1 cellular context compared by ENCODE assay signal in the genomic region with DNA sequence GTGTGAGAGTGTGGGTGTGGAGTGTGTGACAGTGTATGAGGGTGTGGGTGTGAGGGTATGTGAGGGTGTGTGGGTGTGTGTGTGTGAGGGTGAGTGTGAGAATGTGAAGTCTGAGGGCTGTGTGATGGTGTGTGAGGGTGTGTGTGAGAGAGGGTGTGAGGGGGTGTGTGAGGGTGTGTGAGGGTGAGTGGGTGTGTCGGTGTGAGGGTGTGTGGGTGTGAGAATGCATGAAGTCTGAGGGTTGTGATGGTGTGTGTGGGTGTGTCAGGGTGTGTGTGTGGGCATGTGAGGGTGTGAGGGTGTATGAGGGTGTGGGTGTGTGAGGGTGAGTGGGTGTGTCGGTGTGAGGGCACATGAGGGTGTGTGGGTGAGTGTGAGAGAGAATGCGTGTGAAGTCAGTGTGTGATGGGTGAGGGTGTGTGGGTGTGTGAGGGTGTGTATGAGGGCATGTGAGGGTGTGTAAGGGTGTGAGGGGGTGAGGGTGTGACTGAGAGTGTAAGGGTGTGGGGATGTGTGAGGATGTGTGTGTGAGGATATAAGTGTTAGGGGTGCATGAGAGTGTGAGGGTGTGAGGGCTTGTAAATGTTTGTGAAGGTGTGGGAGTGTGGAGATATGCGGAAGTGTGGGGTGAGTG.
TF ChIP-seq lines count a peak whose summit lies in the region.

No MANE protein-coding gene starts in this region.

TF ChIP-seq in H1, 55 proteins besides CTCF, POLR2A, EP300 and RAD21:
- no peak for TF ChIP-seq SIN3A (conservative IDR thresholded peaks at IDR 0.05 in 1 of 2, IDR thresholded peaks at IDR 0.05 in 1 of 2; ENCODE audit: low read depth in 1 of 2, low read length in 2 of 2)
- no peak for TF ChIP-seq BRCA1 (IDR thresholded peaks at IDR 0.05; ENCODE audit: low read depth, low read length)
- no peak for TF ChIP-seq POU5F1 (IDR thresholded peaks at IDR 0.05; ENCODE audit: low read depth, low read length)
- no peak for TF ChIP-seq JUND (IDR thresholded peaks at IDR 0.05; ENCODE audit: low read length)
- no peak for TF ChIP-seq CBX8 (IDR thresholded peaks at IDR 0.05; ENCODE audit: borderline replicate concordance, low read depth, low read length)
- TF ChIP-seq TAF7 (optimal IDR thresholded peaks at IDR 0.05; ENCODE audit: borderline replicate concordance, low read depth, low read length) = no peak
- TF ChIP-seq ZNF274 (IDR thresholded peaks at IDR 0.05; ENCODE audit: borderline replicate concordance, extremely low read depth, low read length) = no peak
- TF ChIP-seq SUZ12 (IDR thresholded peaks at IDR 0.05; ENCODE audit: low read length) = no peak
TF ChIP-seq in H1: peak in this region for 0.
